In the genomic region with DNA sequence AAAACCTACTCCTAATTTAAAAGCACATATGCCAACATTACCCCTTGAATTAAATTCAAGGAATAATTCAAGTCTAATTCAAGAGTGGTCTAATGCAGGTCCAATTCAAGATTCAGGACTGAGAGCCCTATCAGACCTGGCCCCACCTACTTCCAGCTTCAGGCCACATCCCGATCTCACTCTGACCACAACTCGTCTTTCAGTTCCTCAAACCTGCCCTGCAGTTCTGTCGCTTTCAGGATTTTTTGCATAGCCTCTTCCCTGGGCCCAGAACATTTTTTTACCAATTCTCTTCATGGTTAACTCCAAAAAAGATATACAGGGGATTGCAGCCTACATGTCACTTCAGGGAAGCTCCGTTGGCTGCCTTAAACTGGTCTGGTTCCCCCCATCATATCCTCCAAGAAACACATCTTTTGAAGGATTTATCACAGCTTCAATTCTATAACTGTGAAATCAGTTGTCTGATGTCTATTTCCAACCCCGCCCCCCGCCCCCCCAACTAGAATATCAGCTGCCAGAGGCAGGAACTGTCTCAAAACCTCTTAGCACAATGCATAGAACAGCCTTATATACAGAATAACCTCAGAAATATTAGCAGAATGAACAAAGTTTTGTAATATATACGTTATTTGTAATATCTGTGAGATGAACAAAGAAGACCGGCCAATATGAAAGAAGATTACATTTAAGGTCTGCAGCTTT, we compare ENCODE assay signal across 9 cellular contexts. TPM values are rescaled to one million over a fixed set of nuclear protein-coding genes. Genes with fewer than 3 reads are reported as not detected.
DNase-seq lines count a peak whose midpoint lies in the region; ATAC-seq and TF ChIP-seq lines count a peak whose summit lies in the region.
"Had no signal": no experiment of that assay in that cellular context is flagged by ENCODE, and none has a peak within 500 bp of the region (broad histone marks: within the 10 kb centered on the region; RNA-seq: fewer than 3 reads in every experiment).

No MANE protein-coding gene starts in this region.

- H3K36me3 ChIP-seq in tibial artery = peaks cover 0 to 14% (median 5%) of the 10 kb centered on the region in 3 donors

- no peaks in the 10 kb centered on the region for H3K9me3 Mint-ChIP-seq in activated naive CD8-positive, alpha-beta T cell treated with anti-CD3 and anti-CD28 coated beads, Interleukin-2, amount 10 ng/mL, durations not matched to agents 7 days and 5 days

- no peaks in the 10 kb centered on the region for H3K27me3 Mint-ChIP-seq in activated naive CD8-positive, alpha-beta T cell treated with anti-CD3 and anti-CD28 coated beads, Interleukin-2, amount 10 ng/mL, durations not matched to agents 7 days and 5 days

- in situ Hi-C loops in G401 (cut with HindIII; ENCODE audit: low sequenced_read_pairs) = no loop called here

- POLR2A ChIA-PET in activated naive CD8-positive, alpha-beta T cell treated with anti-CD3 and anti-CD28 coated beads, Interleukin-2, amount 10 ng/mL, durations not matched to agents 7 days and 5 days (lab: Charles Lee) = interaction anchor here (0.7 to 1.5 kb wide), 2 partner anchors 20 to 145 kb away, joined by 4 to 10 read pairs; a partner anchor contains a TSS

- H3K4me1 Mint-ChIP-seq in activated naive CD8-positive, alpha-beta T cell treated with anti-CD3 and anti-CD28 coated beads, Interleukin-2, amount 10 ng/mL, durations not matched to agents 7 days and 5 days = peaks cover 59% of the 10 kb centered on the region

- H3K27ac Mint-ChIP-seq in activated naive CD8-positive, alpha-beta T cell treated with anti-CD3 and anti-CD28 coated beads, Interleukin-2, amount 10 ng/mL, durations not matched to agents 7 days and 5 days = peak overlapping the region; percentile 31

- H3K36me3 Mint-ChIP-seq in activated naive CD8-positive, alpha-beta T cell treated with anti-CD3 and anti-CD28 coated beads, Interleukin-2, amount 10 ng/mL, durations not matched to agents 7 days and 5 days = peaks cover 27% of the 10 kb centered on the region

- H3K4me1 ChIP-seq in tibial artery = peaks cover 0 to 93% (median 30%) of the 10 kb centered on the region in 4 donors

- peak overlapping the region in 1 of 2 donors; percentile 13 for H3K27ac ChIP-seq in tibial artery
- H3K27ac ChIP-seq: heart right ventricle had no signal

- TF ChIP-seq CTCF in GM12864 (IDR thresholded peaks at IDR 0.05; ENCODE audit: low read depth, low read length, missing control alignments) = no peak
- TF ChIP-seq CTCF in tibial artery (IDR thresholded peaks at IDR 0.05) = no peak

- DNase-seq in GM12864 (ENCODE audit: low read depth) (peak; percentile 90), G401 (ENCODE audit: low spot score) (no peak), tibial artery (no peak), NCI-H1694 (lab: John Stamatoyannopoulos, UW) (no peak), NCI-H526 treated with DMSO at 0.1 percent for 48 hours (lab: John Stamatoyannopoulos, UW) (no peak)
- DNase-seq in activated naive CD8-positive, alpha-beta T cell treated with anti-CD3 and anti-CD28 coated beads, Interleukin-2, amount 10 ng/mL, durations not matched to agents 7 days and 5 days = no peak
- DNase-seq: heart right ventricle had no signal

- no peaks in the 10 kb centered on the region for H3K27me3 ChIP-seq in tibial artery
- H3K27me3 ChIP-seq: heart right ventricle had no signal

- H3K4me3 ChIP-seq in GM12864 (ENCODE audit: low read depth, low read length) = peak overlapping the region; percentile 7; the same call in 1 of the 2 replicates
- no peak overlapping the region for H3K4me3 ChIP-seq in tibial artery
- H3K4me3 ChIP-seq: heart right ventricle had no signal

- intact Hi-C loops in tibial artery (cut with DNase I; ENCODE audit: low total_unique reads) = no loop called here

- ATAC-seq in GM21423 (IDR thresholded peaks at IDR 0.05; ENCODE audit: unreplicated experiment) (peak; percentile 84), HG03520 (IDR thresholded peaks at IDR 0.05; ENCODE audit: unreplicated experiment) (peak; percentile 85)
- no peak for ATAC-seq in activated naive CD8-positive, alpha-beta T cell treated with anti-CD3 and anti-CD28 coated beads, Interleukin-2, amount 10 ng/mL, durations not matched to agents 7 days and 5 days (ENCODE audit: low read depth)

- H3K4me3 Mint-ChIP-seq in activated naive CD8-positive, alpha-beta T cell treated with anti-CD3 and anti-CD28 coated beads, Interleukin-2, amount 10 ng/mL, durations not matched to agents 7 days and 5 days = peak overlapping the region; percentile 61

- no peaks in the 10 kb centered on the region for H3K9me3 ChIP-seq in tibial artery
- H3K9me3 ChIP-seq: heart right ventricle had no signal

RNA-seq across cellular contexts. Expression of a gene that starts 20.8 kb away (rescaled TPM):
- 10 to 100 TPM; 20.4 to 21.4 TPM for total RNA-seq in activated naive CD8-positive, alpha-beta T cell treated with anti-CD3 and anti-CD28 coated beads, Interleukin-2, amount 10 ng/mL, durations not matched to agents 7 days and 5 days
- total RNA-seq in G401 (2014; rRNA removed; shearing (Covaris generic)) = 28.1 and 43.5 TPM in 2 replicates
